In genomic region chr5:178626484-178627258, GRCh38 we compare ENCODE assay signal across 8 cellular contexts. TPM values are rescaled to one million over a fixed set of nuclear protein-coding genes. Genes with fewer than 3 reads are reported as not detected.
DNase-seq lines count a peak whose midpoint lies in the region; ATAC-seq, FAIRE-seq and TF ChIP-seq lines count a peak whose summit lies in the region.

Gene CLK4, minus strand, starts transcription at chr5:178627050. Its CDS starts 3,634 bp downstream, at chr5:178623416.

- peak within 1 kb of the TSS; percentile 95 for H3K4me3 Mint-ChIP-seq in dendritic cell treated with granulocyte-macrophage colony-stimulating factor and Interleukin-4, amounts not matched to agents 40 ng/mL and 50 ng/mL, for 4 days

- H3K9me3 Mint-ChIP-seq in dendritic cell treated with granulocyte-macrophage colony-stimulating factor and Interleukin-4, amounts not matched to agents 40 ng/mL and 50 ng/mL, for 4 days, result peaks cover under 1% of the 10 kb centered on the region

- TF ChIP-seq CTCF in HepG2 (CRISPR knock-in tag; IDR thresholded peaks at IDR 0.05), result 0 out of 2 replicates have a peak, but pooled peaks have one; percentile 3

- H3K36me3 Mint-ChIP-seq in dendritic cell treated with granulocyte-macrophage colony-stimulating factor and Interleukin-4, amounts not matched to agents 40 ng/mL and 50 ng/mL, for 4 days (ENCODE audit: low read depth), result peaks cover 32% of the 10 kb centered on the region

- peaks cover 0 to 13% of the 10 kb centered on the region in 2 experiments; a peak in 3 of 5 replicates for H3K36me3 ChIP-seq in HepG2 (replicated peaks in 1 of 2; ENCODE audit: control insufficient read depth in 1 of 2, insufficient read depth in 2 of 2, low read length in 2 of 2)

- H3K27me3 ChIP-seq in HepG2 (ENCODE audit: control insufficient read depth in 1 of 2, insufficient read depth in 2 of 2, low read length in 2 of 2), result no peaks in the 10 kb centered on the region; a peak in 1 of 5 replicates

- peak within 1 kb of the TSS; percentile 88 to 95 (median 91) for H3K4me3 ChIP-seq in HepG2 (replicated peaks in 1 of 3; ENCODE audit: insufficient read depth in 1 of 3, low read depth in 2 of 3, low read length in 3 of 3)

- POLR2A ChIA-PET in HepG2 (lab: Yijun Ruan, JAX), result interaction anchor here (1.0 to 1.4 kb wide), 3 partner anchors 14 to 233 kb away, joined by 3 to 5 read pairs (median 3); partner anchors contain the start of genes ZNF354A and ZNF354B

- intact Hi-C loops in dendritic cell treated with granulocyte-macrophage colony-stimulating factor and Interleukin-4, amounts not matched to agents 40 ng/mL and 50 ng/mL, for 4 days (cut with micrococcal nuclease), result loop anchor here (2.0 to 5.0 kb wide), 3 partner anchors 106 to 396 kb away; partner anchors contain the start of genes ZNF354A, ZNF354B and ZNF879
- intact Hi-C loops in HepG2 (cut with micrococcal nuclease; ENCODE audit: unreplicated experiment), result loop anchor here (5.0 kb wide), 1 partner anchor 106 kb away; the partner anchor contains the start of gene ZNF354A

- H3K4me1 Mint-ChIP-seq in dendritic cell treated with granulocyte-macrophage colony-stimulating factor and Interleukin-4, amounts not matched to agents 40 ng/mL and 50 ng/mL, for 4 days (ENCODE audit: low read depth), result peaks cover 7% of the 10 kb centered on the region

- in situ Hi-C loops in HepG2 (cut with HindIII; ENCODE audit: extremely low pct_ligation_motif_present, low pct_unique_long_range_greater_than_20kb), result no loop called here

- TF ChIP-seq POLR2A in HepG2 (IDR thresholded peaks at IDR 0.05; ENCODE audit: insufficient read depth in 1 of 2, low read depth in 2 of 2, low read length in 2 of 2), result peak; percentile 84 to 87

- no peaks in the 10 kb centered on the region for H3K9me3 ChIP-seq in HepG2 (ENCODE audit: low read length)

- peaks cover 60% of the 10 kb centered on the region for H3K4me1 ChIP-seq in HepG2 (ENCODE audit: insufficient read depth, low read length)

- peak within 1 kb of the TSS; percentile 90 for H3K27ac ChIP-seq in HepG2 (ENCODE audit: extremely low read length, insufficient read depth, low read length)

- peaks cover 12% of the 10 kb centered on the region for H4K20me1 ChIP-seq in HepG2 (ENCODE audit: insufficient read depth, low read length)

- ATAC-seq in GM19372 (IDR thresholded peaks at IDR 0.05; ENCODE audit: low read depth, unreplicated experiment) (peak; percentile 77), HG03521 (IDR thresholded peaks at IDR 0.05; ENCODE audit: unreplicated experiment) (peak; percentile 77), HepG2 (peak; percentile 78)

- peak within 1 kb of the TSS; percentile 80 for H3K4me2 ChIP-seq in HepG2 (ENCODE audit: low read depth, low read length)

- CTCF ChIA-PET in HepG2 (lab: Yijun Ruan, JAX; ENCODE audit: low intra/inter-chr PET ratio, low total read pairs), result no interaction called here

- no peak within 1 kb of the TSS for H2AFZ ChIP-seq in HepG2 (ENCODE audit: low read length)

- WGBS in HepG2 (ENCODE audit: low lambda C conversion rate), result under 1% methylated on average over 14 of the region's 79 CpGs

- peak within 1 kb of the TSS; percentile 98 for H3K9ac ChIP-seq in HepG2 (ENCODE audit: insufficient read depth, low read depth, low read length)

- peaks cover 8% of the 10 kb centered on the region for H3K27me3 Mint-ChIP-seq in dendritic cell treated with granulocyte-macrophage colony-stimulating factor and Interleukin-4, amounts not matched to agents 40 ng/mL and 50 ng/mL, for 4 days

- BruUV-seq in HepG2 (replicated peaks; lab: Mats Ljungman, UMichigan), result TSS peak; percentile 69

- FAIRE-seq in HepG2 (lab: Jason Lieb, UNC), result peak; percentile 4

- H3K79me2 ChIP-seq in HepG2 (ENCODE audit: insufficient read depth, low read length), result peaks cover 45% of the 10 kb centered on the region

- peak; percentile 44 to 95 (median 88) for DNase-seq in C1 segment of cervical spinal cord (lab: John Stamatoyannopoulos, UW)
- DNase-seq in NCI-H748 treated with DMSO at 0.1 percent for 48 hours (lab: John Stamatoyannopoulos, UW), result peak; percentile 78
- peak; percentile 96 to 98 for DNase-seq in activated CD4-positive, alpha-beta T cell treated with anti-CD3 and anti-CD28 coated beads, Interleukin-2, amount 50 U/mL, for 24 hours (ENCODE audit: low read depth in 1 of 2, low spot score in 1 of 2)
- peak; percentile 78 for DNase-seq in HepG2 (ENCODE audit: low spot score)
- peak; percentile 95 to 97 for DNase-seq in stimulated activated CD4-positive, alpha-beta T cell treated with anti-CD3 and anti-CD28 coated beads, Interleukin-2, amount 100 ng/mL, for 48 hours

- TF ChIP-seq EP300 in HepG2 (IDR thresholded peaks at IDR 0.05; ENCODE audit: low read depth in 2 of 2, low read length in 2 of 2) (no peak), HepG2 (CRISPR knock-in tag; IDR thresholded peaks at IDR 0.05; ENCODE audit: borderline replicate concordance) (no peak)

- H3K27ac Mint-ChIP-seq in dendritic cell treated with granulocyte-macrophage colony-stimulating factor and Interleukin-4, amounts not matched to agents 40 ng/mL and 50 ng/mL, for 4 days, result peak within 1 kb of the TSS; percentile 99

- TF ChIP-seq RAD21 in HepG2 (CRISPR knock-in tag; IDR thresholded peaks at IDR 0.05), result no peak; the same call in 1 of the 2 replicates

TF ChIP-seq in HepG2, 621 proteins besides CTCF, POLR2A, EP300 and RAD21 (continues in another document):
- TF ChIP-seq ZFYVE20 (CRISPR knock-in tag; IDR thresholded peaks at IDR 0.05; ENCODE audit: borderline replicate concordance, low read depth), result no peak
- TF ChIP-seq CCAR2 (optimal IDR thresholded peaks at IDR 0.05; ENCODE audit: low read depth, low read length), result no peak
- TF ChIP-seq HNRNPL (IDR thresholded peaks at IDR 0.05; ENCODE audit: low read depth, low read length), result no peak
- no peak for TF ChIP-seq ARNTL (CRISPR knock-in tag; IDR thresholded peaks at IDR 0.05)
- no peak for TF ChIP-seq SRSF4 (IDR thresholded peaks at IDR 0.05; ENCODE audit: low read depth, low read length, poor library complexity, severe bottlenecking)
- TF ChIP-seq ZNF414 (CRISPR knock-in tag; IDR thresholded peaks at IDR 0.05), result no peak
- no peak for TF ChIP-seq TFAP4 (IDR thresholded peaks at IDR 0.05; ENCODE audit: borderline replicate concordance, low read depth)
- TF ChIP-seq ZNF350 (CRISPR knock-in tag; IDR thresholded peaks at IDR 0.05; ENCODE audit: borderline replicate concordance, low read depth), result peak; percentile 82
- no peak for TF ChIP-seq STAT5B (CRISPR knock-in tag; IDR thresholded peaks at IDR 0.05)
- TF ChIP-seq GPN1 (CRISPR knock-in tag; IDR thresholded peaks at IDR 0.05; ENCODE audit: borderline replicate concordance), result peak; percentile 14; the same call in 1 of the 2 replicates
- TF ChIP-seq PLRG1 (conservative IDR thresholded peaks at IDR 0.05), result no peak

RNA-seq across cellular contexts. Expression of gene CLK4, which starts in this region (rescaled TPM):
- 9.5 and 18.4 TPM in 2 replicates for total RNA-seq in HepG2 (2016; rRNA removed; fragmentation: Illumina TruSeq; extraction: Trizol)
- total RNA-seq in HepG2 (2016; cell fraction: cytosol; rRNA removed; fragmentation: Illumina TruSeq; extraction: Trizol; ENCODE audit: low read depth), result 2.3 and 2.7 TPM in 2 replicates
- total RNA-seq in HepG2 (2016; cell fraction: insoluble cytoplasmic fraction; rRNA removed; fragmentation: Illumina TruSeq; extraction: Trizol), result 10.7 and 16.8 TPM in 2 replicates
- total RNA-seq in HepG2 (2016; cell fraction: membrane; rRNA removed; fragmentation: Illumina TruSeq; extraction: Trizol), result 4.8 and 5.2 TPM in 2 replicates
- 52.9 and 59.3 TPM in 2 replicates for total RNA-seq in HepG2 (2016; cell fraction: nucleus; rRNA removed; fragmentation: Illumina TruSeq; extraction: Trizol)
- 15.4 and 17.7 TPM in 2 replicates for polyA plus RNA-seq in HepG2 (2011; rRNA removed)
- 3.9 and 5.6 TPM in 2 replicates for polyA plus RNA-seq in HepG2 (2011; cell fraction: cytosol; rRNA removed)
- 55.3 and 57.0 TPM in 2 replicates for polyA plus RNA-seq in HepG2 (2011; cell fraction: nucleus; rRNA removed)
- polyA plus RNA-seq in HepG2 (2012), result 18.6 and 18.8 TPM in 2 replicates
- 0.83 and 0.90 TPM in 2 replicates for polyA plus RNA-seq in HepG2 (2016; cell fraction: cytosol; fragmentation: Illumina TruSeq; extraction: Trizol; ENCODE audit: low read depth)
- polyA plus RNA-seq in HepG2 (2016; cell fraction: insoluble cytoplasmic fraction; fragmentation: Illumina TruSeq; extraction: Trizol; ENCODE audit: low read depth), result 6.5 and 7.5 TPM in 2 replicates
- polyA plus RNA-seq in HepG2 (2016; cell fraction: membrane; fragmentation: Illumina TruSeq; extraction: Trizol; ENCODE audit: low read depth), result 1.5 and 2.0 TPM in 2 replicates
- polyA plus RNA-seq in HepG2 (2016; cell fraction: nucleus; fragmentation: Illumina TruSeq; extraction: Trizol; ENCODE audit: insufficient read depth, low read depth), result 49.7 and 55.1 TPM in 2 replicates
- polyA minus RNA-seq in HepG2 (2011; rRNA and poly(A)+ RNA removed; ENCODE audit: low replicate concordance), result 9.8 and 16.0 TPM in 2 replicates
- polyA minus RNA-seq in HepG2 (2011; cell fraction: cytosol; rRNA and poly(A)+ RNA removed), result 5.3 and 6.9 TPM in 2 replicates
- polyA minus RNA-seq in HepG2 (2011; cell fraction: nucleus; rRNA and poly(A)+ RNA removed), result 178 and 181 TPM in 2 replicates

Comparison
In these comparisons a context has a peak if more than half of its experiments do, and no peak if none do; other contexts are left out.
1. Peak in every context shown above with its lines: DNase-seq, ATAC-seq, H3K4me3 ChIP-seq and H3K27ac ChIP-seq.